15 cellular contexts compared by ENCODE assay signal in the genomic region with DNA sequence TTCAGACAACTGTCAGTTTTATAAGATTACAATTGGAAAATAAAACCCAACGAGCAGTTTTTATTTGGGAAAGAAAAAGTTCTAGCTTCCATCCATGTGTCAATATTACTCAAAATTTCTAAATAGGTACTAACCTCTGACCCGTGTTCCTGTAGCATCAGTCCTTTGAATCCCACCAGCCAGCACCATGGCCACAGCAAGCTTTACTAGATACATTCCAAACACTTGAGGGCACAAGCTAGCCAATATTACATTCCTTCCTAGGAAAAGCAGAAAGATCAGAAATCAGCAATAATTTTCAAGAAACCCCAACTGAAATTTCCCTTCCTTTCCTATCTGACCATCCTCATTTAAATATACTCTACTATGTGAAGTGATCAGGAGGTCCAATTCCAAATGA. TPM values are rescaled to one million over a fixed set of nuclear protein-coding genes. Genes with fewer than 3 reads are reported as not detected.
DNase-seq lines count a peak whose midpoint lies in the region; ATAC-seq lines count a peak whose summit lies in the region.
"Had no signal": no experiment of that assay in that cellular context is flagged by ENCODE, and none has a peak within 500 bp of the region (broad histone marks: within the 10 kb centered on the region; RNA-seq: fewer than 3 reads in every experiment).

No MANE protein-coding gene starts in this region.

- H3K27ac Mint-ChIP-seq in activated naive CD8-positive, alpha-beta T cell = peak overlapping the region; percentile 62
- H3K27ac Mint-ChIP-seq in activated naive CD8-positive, alpha-beta T cell treated with anti-CD3 and anti-CD28 coated beads for 36 hours = no peak overlapping the region
- peak overlapping the region; percentile 42 for H3K27ac Mint-ChIP-seq in activated T-helper 17 cell treated with anti-CD3 and anti-CD28 coated beads, Interleukin-2, amount 50 U/mL, for 72 hours
- H3K27ac Mint-ChIP-seq in naive thymus-derived CD8-positive, alpha-beta T cell = peak overlapping the region in 7 of 10 donors; percentile 16 to 78 (median 42)

- H3K9me3 Mint-ChIP-seq in activated naive CD8-positive, alpha-beta T cell (ENCODE audit: low read depth) = no peaks in the 10 kb centered on the region
- H3K9me3 Mint-ChIP-seq in activated naive CD8-positive, alpha-beta T cell treated with anti-CD3 and anti-CD28 coated beads for 36 hours = no peaks in the 10 kb centered on the region
- no peaks in the 10 kb centered on the region for H3K9me3 Mint-ChIP-seq in activated T-helper 17 cell treated with anti-CD3 and anti-CD28 coated beads, Interleukin-2, amount 50 U/mL, for 72 hours
- no peaks in the 10 kb centered on the region for H3K9me3 Mint-ChIP-seq in naive thymus-derived CD8-positive, alpha-beta T cell

- ATAC-seq in activated T-helper 17 cell treated with anti-CD3 and anti-CD28 coated beads, Interleukin-2, amount 50 U/mL, for 72 hours (replicated peaks) = no peak
- no peak for ATAC-seq in naive thymus-derived CD8-positive, alpha-beta T cell
- ATAC-seq in HG02884 (IDR thresholded peaks at IDR 0.05; ENCODE audit: unreplicated experiment) (no peak), GM18520 (IDR thresholded peaks at IDR 0.05; ENCODE audit: unreplicated experiment) (no peak)
- ATAC-seq: PC-3 had no signal

- no peak overlapping the region for H3K4me3 Mint-ChIP-seq in activated naive CD8-positive, alpha-beta T cell
- H3K4me3 Mint-ChIP-seq in activated naive CD8-positive, alpha-beta T cell treated with anti-CD3 and anti-CD28 coated beads for 36 hours = no peak overlapping the region
- no peak overlapping the region for H3K4me3 Mint-ChIP-seq in activated T-helper 17 cell treated with anti-CD3 and anti-CD28 coated beads, Interleukin-2, amount 50 U/mL, for 72 hours
- no peak overlapping the region for H3K4me3 Mint-ChIP-seq in naive thymus-derived CD8-positive, alpha-beta T cell
- H3K4me3 Mint-ChIP-seq: B cell had no signal

- peaks cover 20% of the 10 kb centered on the region for H3K36me3 Mint-ChIP-seq in activated naive CD8-positive, alpha-beta T cell
- H3K36me3 Mint-ChIP-seq in activated naive CD8-positive, alpha-beta T cell treated with anti-CD3 and anti-CD28 coated beads for 36 hours = peaks cover 45% of the 10 kb centered on the region
- peaks cover 93% of the 10 kb centered on the region for H3K36me3 Mint-ChIP-seq in activated T-helper 17 cell treated with anti-CD3 and anti-CD28 coated beads, Interleukin-2, amount 50 U/mL, for 72 hours (ENCODE audit: low read depth)
- H3K36me3 Mint-ChIP-seq in naive thymus-derived CD8-positive, alpha-beta T cell = peaks cover 5 to 76% (median 22%) of the 10 kb centered on the region in 3 donors

- peak; percentile 31 for DNase-seq in DMS 273 (lab: John Stamatoyannopoulos, UW; ENCODE audit: unreplicated experiment)
- no peak for DNase-seq in DMS 273 treated with DMSO at 0.1 percent for 48 hours (lab: John Stamatoyannopoulos, UW)
- DNase-seq in activated naive CD8-positive, alpha-beta T cell treated with anti-CD3 and anti-CD28 coated beads for 36 hours = no peak
- no peak for DNase-seq in naive thymus-derived CD8-positive, alpha-beta T cell
- DNase-seq: GDM1, GM23248, NCI-H187, PC-3, RPMI8226, SHP77 treated with DMSO at 0.1 percent for 48 hours had no signal

- H3K4me1 Mint-ChIP-seq in activated naive CD8-positive, alpha-beta T cell (ENCODE audit: low read depth) = peaks cover 8% of the 10 kb centered on the region
- H3K4me1 Mint-ChIP-seq in activated naive CD8-positive, alpha-beta T cell treated with anti-CD3 and anti-CD28 coated beads for 36 hours = peaks cover 3% of the 10 kb centered on the region
- peaks cover 5% of the 10 kb centered on the region for H3K4me1 Mint-ChIP-seq in activated T-helper 17 cell treated with anti-CD3 and anti-CD28 coated beads, Interleukin-2, amount 50 U/mL, for 72 hours
- peaks cover 0 to 5% (median 3%) of the 10 kb centered on the region in 4 donors for H3K4me1 Mint-ChIP-seq in naive thymus-derived CD8-positive, alpha-beta T cell
- H3K4me1 Mint-ChIP-seq: B cell had no signal

- POLR2A ChIA-PET in naive thymus-derived CD8-positive, alpha-beta T cell (lab: Charles Lee) = no interaction called here

- H3K27me3 Mint-ChIP-seq in activated naive CD8-positive, alpha-beta T cell = no peaks in the 10 kb centered on the region
- no peaks in the 10 kb centered on the region for H3K27me3 Mint-ChIP-seq in activated naive CD8-positive, alpha-beta T cell treated with anti-CD3 and anti-CD28 coated beads for 36 hours
- no peaks in the 10 kb centered on the region for H3K27me3 Mint-ChIP-seq in activated T-helper 17 cell treated with anti-CD3 and anti-CD28 coated beads, Interleukin-2, amount 50 U/mL, for 72 hours
- H3K27me3 Mint-ChIP-seq in naive thymus-derived CD8-positive, alpha-beta T cell = no peaks in the 10 kb centered on the region
- H3K27me3 Mint-ChIP-seq: B cell had no signal

RNA-seq across cellular contexts. Expression of a gene that starts 19.2 kb away (rescaled TPM):
- total RNA-seq in activated naive CD8-positive, alpha-beta T cell treated with anti-CD3 and anti-CD28 coated beads for 36 hours = 10 to 100 TPM; 39.9 to 42.7 TPM
- 10 to 100 TPM; 11.3 to 27.3 TPM for total RNA-seq in activated T-helper 17 cell treated with anti-CD3 and anti-CD28 coated beads, Interleukin-2, amount 50 U/mL, for 72 hours
- total RNA-seq in naive thymus-derived CD8-positive, alpha-beta T cell = 10 to 100 TPM; 61.2 to 70.9 TPM
- 10 to 100 TPM; 45.3 to 58.8 (median 47.7) TPM for polyA plus RNA-seq in naive thymus-derived CD8-positive, alpha-beta T cell

RNA-seq across cellular contexts. Expression of a gene that starts 21.8 kb away (rescaled TPM):
- total RNA-seq in activated naive CD8-positive, alpha-beta T cell treated with anti-CD3 and anti-CD28 coated beads for 36 hours = 10 to 100 TPM; 20.0 to 20.3 TPM
- total RNA-seq in activated T-helper 17 cell treated with anti-CD3 and anti-CD28 coated beads, Interleukin-2, amount 50 U/mL, for 72 hours = 10 to 100 TPM; 12.8 to 21.7 TPM
- total RNA-seq in naive thymus-derived CD8-positive, alpha-beta T cell = 10 to 100 TPM; 31.0 to 34.2 TPM
- 10 to 100 TPM in 2 of 3 donors, 1 to 10 TPM in 1; 9.3 to 12.2 (median 10.7) TPM for polyA plus RNA-seq in naive thymus-derived CD8-positive, alpha-beta T cell
